15 cellular contexts compared by ENCODE assay signal in genomic region chr20:32438331-32438858, GRCh38.
A peak's percentile ranks its signal among the peaks of the same experiment; 100 is the strongest.
DNase-seq lines count a peak whose midpoint lies in the region; ATAC-seq and TF ChIP-seq lines count a peak whose summit lies in the region.
"Had no signal": no experiment of that assay in that cellular context is flagged by ENCODE, and none has a peak within 500 bp of the region (broad histone marks: within the 10 kb centered on the region; RNA-seq: fewer than 3 reads in every experiment).

No MANE protein-coding gene starts in this region.

- H3K36me3 Mint-ChIP-seq in activated CD8-positive, alpha-beta T cell treated with anti-CD3 and anti-CD28 coated beads for 36 hours (ENCODE audit: low read depth): peaks cover 51% of the 10 kb centered on the region
- peaks cover 60% of the 10 kb centered on the region for H3K36me3 Mint-ChIP-seq in activated CD8-positive, alpha-beta T cell treated with anti-CD3 and anti-CD28 coated beads, Interleukin-2, amount 10 ng/mL, durations not matched to agents 7 days and 5 days (ENCODE audit: low read depth)
- peaks cover 21% of the 10 kb centered on the region for H3K36me3 Mint-ChIP-seq in glutamatergic neuron (ENCODE audit: unreplicated experiment)

- POLR2A ChIA-PET in activated CD8-positive, alpha-beta T cell treated with anti-CD3 and anti-CD28 coated beads for 36 hours (lab: Charles Lee): no interaction called here
- POLR2A ChIA-PET in activated CD8-positive, alpha-beta T cell treated with anti-CD3 and anti-CD28 coated beads, Interleukin-2, amount 10 ng/mL, durations not matched to agents 7 days and 5 days (lab: Charles Lee): interaction anchor here (1.0 kb wide), 1 partner anchor 11 kb away, joined by 3 read pairs; no protein-coding TSS in a partner anchor

- no peak for ATAC-seq in activated CD8-positive, alpha-beta T cell treated with anti-CD3 and anti-CD28 coated beads for 36 hours
- no peak for ATAC-seq in activated CD8-positive, alpha-beta T cell treated with anti-CD3 and anti-CD28 coated beads, Interleukin-2, amount 10 ng/mL, durations not matched to agents 7 days and 5 days
- no peak for ATAC-seq in sciatic nerve

- H3K9me3 Mint-ChIP-seq in activated CD8-positive, alpha-beta T cell treated with anti-CD3 and anti-CD28 coated beads for 36 hours: no peaks in the 10 kb centered on the region
- H3K9me3 Mint-ChIP-seq in activated CD8-positive, alpha-beta T cell treated with anti-CD3 and anti-CD28 coated beads, Interleukin-2, amount 10 ng/mL, durations not matched to agents 7 days and 5 days (ENCODE audit: insufficient read depth): no peaks in the 10 kb centered on the region
- peaks cover 8% of the 10 kb centered on the region for H3K9me3 Mint-ChIP-seq in glutamatergic neuron (ENCODE audit: unreplicated experiment)
- H3K9me3 Mint-ChIP-seq: CD8-positive, alpha-beta T cell; naive B cell had no signal

- H3K4me1 Mint-ChIP-seq in activated CD8-positive, alpha-beta T cell treated with anti-CD3 and anti-CD28 coated beads for 36 hours (ENCODE audit: low read depth): peaks cover 29% of the 10 kb centered on the region
- peaks cover 17% of the 10 kb centered on the region for H3K4me1 Mint-ChIP-seq in activated CD8-positive, alpha-beta T cell treated with anti-CD3 and anti-CD28 coated beads, Interleukin-2, amount 10 ng/mL, durations not matched to agents 7 days and 5 days (ENCODE audit: low read depth)
- peaks cover 14% of the 10 kb centered on the region for H3K4me1 Mint-ChIP-seq in glutamatergic neuron (ENCODE audit: low read depth, unreplicated experiment)

- no peak for TF ChIP-seq CTCF in activated CD8-positive, alpha-beta T cell treated with anti-CD3 and anti-CD28 coated beads for 36 hours (IDR thresholded peaks at IDR 0.05)
- TF ChIP-seq CTCF in glutamatergic neuron (IDR thresholded peaks at IDR 0.05; ENCODE audit: partially characterized antibody, unreplicated experiment): no peak

- no peak overlapping the region for H3K4me3 ChIP-seq in MG63
- H3K4me3 ChIP-seq: smooth muscle cell, tibial artery had no signal

- no peaks in the 10 kb centered on the region for H3K27me3 ChIP-seq in MG63
- H3K27me3 ChIP-seq: tibial artery had no signal

- peak overlapping the region; percentile 65 for H3K27ac Mint-ChIP-seq in activated CD8-positive, alpha-beta T cell treated with anti-CD3 and anti-CD28 coated beads for 36 hours
- no peak overlapping the region for H3K27ac Mint-ChIP-seq in activated CD8-positive, alpha-beta T cell treated with anti-CD3 and anti-CD28 coated beads, Interleukin-2, amount 10 ng/mL, durations not matched to agents 7 days and 5 days
- H3K27ac Mint-ChIP-seq in glutamatergic neuron (ENCODE audit: unreplicated experiment): peak overlapping the region; percentile 75

- CTCF ChIA-PET in activated CD8-positive, alpha-beta T cell treated with anti-CD3 and anti-CD28 coated beads for 36 hours (lab: Charles Lee): no interaction called here
- CTCF ChIA-PET in activated CD8-positive, alpha-beta T cell treated with anti-CD3 and anti-CD28 coated beads, Interleukin-2, amount 10 ng/mL, durations not matched to agents 7 days and 5 days (lab: Charles Lee): no interaction called here

- intact Hi-C loops in activated CD8-positive, alpha-beta T cell treated with anti-CD3 and anti-CD28 coated beads for 36 hours (cut with micrococcal nuclease): no loop called here
- intact Hi-C loops in sciatic nerve (cut with DNase I): no loop called here

- no peaks in the 10 kb centered on the region for H3K27me3 Mint-ChIP-seq in activated CD8-positive, alpha-beta T cell treated with anti-CD3 and anti-CD28 coated beads for 36 hours
- no peaks in the 10 kb centered on the region for H3K27me3 Mint-ChIP-seq in activated CD8-positive, alpha-beta T cell treated with anti-CD3 and anti-CD28 coated beads, Interleukin-2, amount 10 ng/mL, durations not matched to agents 7 days and 5 days (ENCODE audit: low read depth)
- H3K27me3 Mint-ChIP-seq in glutamatergic neuron (ENCODE audit: unreplicated experiment): peaks cover 3% of the 10 kb centered on the region
- H3K27me3 Mint-ChIP-seq: naive B cell had no signal

- no peak for DNase-seq in activated CD8-positive, alpha-beta T cell treated with anti-CD3 and anti-CD28 coated beads for 36 hours
- no peak for DNase-seq in activated CD8-positive, alpha-beta T cell treated with anti-CD3 and anti-CD28 coated beads, Interleukin-2, amount 10 ng/mL, durations not matched to agents 7 days and 5 days
- peak; percentile 60 for DNase-seq in NCI-H2171 treated with DMSO at 0.1 percent for 48 hours (lab: John Stamatoyannopoulos, UW)
- no peak for DNase-seq in glutamatergic neuron
- peak; percentile 21 for DNase-seq in stimulated activated CD8-positive, alpha-beta memory T cell treated with anti-CD3 and anti-CD28 coated beads, Interleukin-4, amount 100 ng/mL, for 48 hours
- DNase-seq in MG63: no peak
- no peak for DNase-seq in sciatic nerve (ENCODE audit: low spot score)
- no peak for DNase-seq in RKO (ENCODE audit: low spot score)
- DNase-seq: activated T-cell treated with anti-CD3 and anti-CD28 coated beads, Interleukin-2, amount 50 U/mL, for 1 hour; amniotic stem cell; naive B cell; NK-92 treated with Interleukin-12 subunit alpha and Interleukin-12 subunit beta, amount 100 ng/mL, for 24 hours; tibial artery had no signal

- H3K4me3 Mint-ChIP-seq in activated CD8-positive, alpha-beta T cell treated with anti-CD3 and anti-CD28 coated beads for 36 hours: no peak overlapping the region
- H3K4me3 Mint-ChIP-seq in activated CD8-positive, alpha-beta T cell treated with anti-CD3 and anti-CD28 coated beads, Interleukin-2, amount 10 ng/mL, durations not matched to agents 7 days and 5 days: no peak overlapping the region
- no peak overlapping the region for H3K4me3 Mint-ChIP-seq in glutamatergic neuron (ENCODE audit: unreplicated experiment)
- H3K4me3 Mint-ChIP-seq: CD8-positive, alpha-beta T cell; naive B cell had no signal

- H3K9me3 ChIP-seq in MG63: no peaks in the 10 kb centered on the region
- H3K9me3 ChIP-seq: tibial artery had no signal

- H3K36me3 ChIP-seq in MG63: peaks cover 95% of the 10 kb centered on the region

Comparison
In these comparisons a context has a peak if more than half of its experiments do, and no peak if none do; other contexts are left out.
1. DNase-seq: peak in NCI-H2171 treated with DMSO at 0.1 percent for 48 hours (single experiment) and stimulated activated CD8-positive, alpha-beta memory T cell treated with anti-CD3 and anti-CD28 coated beads, Interleukin-4, amount 100 ng/mL, for 48 hours (single experiment); none in activated CD8-positive, alpha-beta T cell treated with anti-CD3 and anti-CD28 coated beads for 36 hours (single experiment), activated CD8-positive, alpha-beta T cell treated with anti-CD3 and anti-CD28 coated beads, Interleukin-2, amount 10 ng/mL, durations not matched to agents 7 days and 5 days (single experiment), glutamatergic neuron (single experiment), MG63 (single experiment), sciatic nerve (single experiment) and RKO (single experiment).